1 cellular context compared by ENCODE assay signal in the genomic region with DNA sequence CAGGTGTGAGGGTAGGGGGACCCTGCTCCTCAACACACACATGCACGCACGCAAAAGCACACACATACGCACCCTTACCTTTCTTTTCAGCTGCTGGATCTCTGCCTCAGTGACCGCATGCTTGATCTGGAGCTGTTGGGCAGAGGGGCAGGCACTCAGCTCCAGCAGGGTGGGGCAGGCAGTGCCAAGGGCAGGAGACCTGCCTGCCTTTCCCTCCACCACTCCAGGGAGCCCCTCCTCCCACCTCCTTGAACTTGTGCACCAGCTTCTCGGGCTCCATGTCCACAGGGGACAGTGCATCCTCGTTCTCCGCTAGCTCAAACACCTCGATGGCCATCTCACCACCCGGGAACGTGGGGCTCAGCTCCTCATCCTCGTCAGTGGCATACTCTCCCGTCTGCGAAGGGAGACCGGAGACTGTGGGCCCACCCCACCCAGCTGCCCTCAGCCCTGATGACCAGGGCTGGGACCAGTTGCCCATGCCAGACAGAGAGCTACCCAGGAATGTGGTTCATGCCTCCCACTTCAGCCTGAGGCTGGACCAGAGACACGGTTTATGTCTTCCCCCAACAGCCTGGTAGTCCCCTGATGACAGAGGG.
TF ChIP-seq lines count a peak whose summit lies in the region.

No MANE protein-coding gene starts in this region.

TF ChIP-seq in HepG2, 621 proteins besides CTCF, POLR2A, EP300 and RAD21:
- TF ChIP-seq SPEN (CRISPR knock-in tag; IDR thresholded peaks at IDR 0.05; ENCODE audit: low read depth) (0 out of 2 replicates have a peak, but pooled peaks have one; percentile 9), IRF9 (CRISPR knock-in tag; IDR thresholded peaks at IDR 0.05; ENCODE audit: borderline replicate concordance) (0 out of 2 replicates have a peak, but pooled peaks have one; percentile 4), ZIK1 (CRISPR knock-in tag; IDR thresholded peaks at IDR 0.05; ENCODE audit: borderline replicate concordance, low read depth) (no peak), HNRNPUL1 (IDR thresholded peaks at IDR 0.05; ENCODE audit: low read depth, low read length) (no peak), CHCHD3 (CRISPR knock-in tag; IDR thresholded peaks at IDR 0.05) (peak; percentile 55; the same call in 1 of the 2 replicates), ZNF687 (CRISPR knock-in tag; IDR thresholded peaks at IDR 0.05) (0 out of 2 replicates have a peak, but pooled peaks have one; percentile 4), ZNF547 (CRISPR knock-in tag; IDR thresholded peaks at IDR 0.05) (0 out of 2 replicates have a peak, but pooled peaks have one; percentile 57), ZNF280B (CRISPR knock-in tag; IDR thresholded peaks at IDR 0.05; ENCODE audit: borderline replicate concordance) (0 out of 2 replicates have a peak, but pooled peaks have one; percentile 29), ZNF773 (CRISPR knock-in tag; IDR thresholded peaks at IDR 0.05; ENCODE audit: borderline replicate concordance) (no peak)
- TF ChIP-seq, protein P1, sequence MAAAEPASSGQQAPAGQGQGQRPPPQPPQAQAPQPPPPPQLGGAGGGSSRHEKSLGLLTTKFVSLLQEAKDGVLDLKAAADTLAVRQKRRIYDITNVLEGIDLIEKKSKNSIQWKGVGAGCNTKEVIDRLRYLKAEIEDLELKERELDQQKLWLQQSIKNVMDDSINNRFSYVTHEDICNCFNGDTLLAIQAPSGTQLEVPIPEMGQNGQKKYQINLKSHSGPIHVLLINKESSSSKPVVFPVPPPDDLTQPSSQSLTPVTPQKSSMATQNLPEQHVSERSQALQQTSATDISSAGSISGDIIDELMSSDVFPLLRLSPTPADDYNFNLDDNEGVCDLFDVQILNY (CRISPR knock-in tag; conservative IDR thresholded peaks at IDR 0.05): 0 out of 2 replicates have a peak, but pooled peaks have one; percentile 9
